Comparison of ENCODE assay signal across 8 cellular contexts in genomic region chr12:108563804-108564151, GRCh38. TPM values are rescaled to one million over a fixed set of nuclear protein-coding genes. Genes with fewer than 3 reads are reported as not detected.
DNase-seq lines count a peak whose midpoint lies in the region; ATAC-seq and TF ChIP-seq lines count a peak whose summit lies in the region.

No MANE protein-coding gene starts in this region.

- POLR2A ChIA-PET in Panc1 (lab: Charles Lee): no interaction called here

- DNase-seq in DND-41: no peak
- DNase-seq in Panc1 (ENCODE audit: low read depth, low spot score): no peak
- DNase-seq in epithelial cell of esophagus (ENCODE audit: low read depth): no peak
- no peak for DNase-seq in psoas muscle
- no peak for DNase-seq in foreskin melanocyte
- no peak for DNase-seq in DMS53 (lab: John Stamatoyannopoulos, UW)

- H3K27me3 ChIP-seq in DND-41 (ENCODE audit: insufficient read depth, low read length, poor library complexity) (no peaks in the 10 kb centered on the region), Panc1 (ENCODE audit: control insufficient read depth, insufficient read depth, low read length) (no peaks in the 10 kb centered on the region), psoas muscle (ENCODE audit: insufficient read depth in 3 of 3, low read length in 2 of 3) (no peaks in the 10 kb centered on the region)

- H3K9me3 ChIP-seq in DND-41 (ENCODE audit: insufficient read depth, low read length, severe bottlenecking) (no peaks in the 10 kb centered on the region), Panc1 (ENCODE audit: control insufficient read depth, insufficient read depth, low read depth, low read length) (no peaks in the 10 kb centered on the region), psoas muscle (no peaks in the 10 kb centered on the region)

- CTCF ChIA-PET in Panc1 (lab: Charles Lee): interaction anchor here (2.8 kb wide), 1 partner anchor 54 kb away, joined by 17 read pairs; no protein-coding TSS in a partner anchor

- in situ Hi-C loops in Panc1 (cut with HindIII; ENCODE audit: low pct_unique_long_range_greater_than_20kb, low sequenced_read_pairs): no loop called here

- TF ChIP-seq CTCF in DND-41 (IDR thresholded peaks at IDR 0.05; ENCODE audit: borderline replicate concordance, extremely low read depth, low read length, poor library complexity, severe bottlenecking): no peak
- TF ChIP-seq CTCF in Panc1 (IDR thresholded peaks at IDR 0.05): peak; percentile 46
- no peak for TF ChIP-seq CTCF in epithelial cell of esophagus (IDR thresholded peaks at IDR 0.05; ENCODE audit: insufficient read depth, low read depth, low read length, missing control alignments)
- TF ChIP-seq CTCF in psoas muscle (IDR thresholded peaks at IDR 0.05): no peak

- H2AFZ ChIP-seq in DND-41 (ENCODE audit: low read depth, low read length): peak overlapping the region; percentile 19; the same call in 1 of the 2 replicates

- peaks cover 62% of the 10 kb centered on the region for H3K36me3 ChIP-seq in DND-41 (ENCODE audit: insufficient read depth, low read length)
- peaks cover 37% of the 10 kb centered on the region for H3K36me3 ChIP-seq in Panc1 (ENCODE audit: control insufficient read depth, insufficient read depth, low read length)
- peaks cover 23 to 49% of the 10 kb centered on the region in 2 donors for H3K36me3 ChIP-seq in psoas muscle (ENCODE audit: insufficient read depth in 1 of 2, low read depth in 1 of 2)

- intact Hi-C loops in Panc1 (cut with micrococcal nuclease; ENCODE audit: unreplicated experiment) (loop anchor here (1.0 to 5.0 kb wide), 2 partner anchors 55 to 529 kb away; partner anchors contain the start of gene ALKBH2), psoas muscle (cut with DNase I) (loop anchor here (1.0 to 10.0 kb wide), 7 partner anchors 55 to 529 kb away; partner anchors contain the start of genes SSH1 (in 2 of the 2) and ALKBH2 (in 1 of the 2))

- 0 to 3% (median 0%) methylated on average over 1 of the region's 1 CpG for WGBS in psoas muscle, 3 donors

- peaks cover 55% of the 10 kb centered on the region for H3K4me1 ChIP-seq in DND-41 (ENCODE audit: insufficient read depth, low read length)
- H3K4me1 ChIP-seq in Panc1 (ENCODE audit: control insufficient read depth, insufficient read depth, low read length): peaks cover 29% of the 10 kb centered on the region
- H3K4me1 ChIP-seq in psoas muscle: peaks cover 45% of the 10 kb centered on the region

- no peak for ATAC-seq in DND-41 (ENCODE audit: insufficient read depth, low read depth)
- ATAC-seq in Panc1: no peak
- ATAC-seq in psoas muscle: no peak
- no peak for ATAC-seq in HG03354 (IDR thresholded peaks at IDR 0.05; ENCODE audit: poor library complexity, severe bottlenecking, unreplicated experiment)
- no peak for ATAC-seq in HG02759 (IDR thresholded peaks at IDR 0.05; ENCODE audit: unreplicated experiment)

- H4K20me1 ChIP-seq in DND-41 (ENCODE audit: insufficient read depth, low read length): peaks cover 20% of the 10 kb centered on the region; the same call in 1 of the 2 replicates

- peak overlapping the region; percentile 98 for H3K4me2 ChIP-seq in DND-41 (ENCODE audit: insufficient read depth, low read length)

- peaks cover 46% of the 10 kb centered on the region for H3K79me2 ChIP-seq in DND-41 (ENCODE audit: insufficient read depth, low read length)

- peak overlapping the region in 1 of 2 experiments; percentile 81; a peak in 2 of 4 replicates for H3K4me3 ChIP-seq in DND-41 (ENCODE audit: low read depth in 1 of 2, low read length in 2 of 2)
- peak overlapping the region; percentile 100 for H3K4me3 ChIP-seq in Panc1 (ENCODE audit: low read depth in 2 of 2, low read length in 2 of 2)
- peak overlapping the region; percentile 94 for H3K4me3 ChIP-seq in epithelial cell of esophagus (ENCODE audit: low read length)
- peak overlapping the region; percentile 76 for H3K4me3 ChIP-seq in psoas muscle

- peak overlapping the region; percentile 61 for H3K27ac ChIP-seq in DND-41 (ENCODE audit: low read length)
- peak overlapping the region; percentile 84 for H3K27ac ChIP-seq in Panc1 (ENCODE audit: low read length)
- peak overlapping the region; percentile 97 for H3K27ac ChIP-seq in psoas muscle

- BruUV-seq in Panc1 (replicated peaks; lab: Mats Ljungman, UMichigan): no TSS peak

- H3K9ac ChIP-seq in DND-41 (ENCODE audit: low read depth, low read length): peak overlapping the region; percentile 75

RNA-seq across cellular contexts. Expression of gene ISCU, which starts 1.4 kb away (rescaled TPM):
- total RNA-seq in Panc1 (2021; ENCODE audit: unreplicated experiment): 66.1 TPM
- 42.5 TPM for polyA plus RNA-seq in Panc1 (2012; ENCODE audit: insufficient read length)
- total RNA-seq in psoas muscle: 100 to 1,000 TPM; 148 to 225 (median 212) TPM
- polyA plus RNA-seq in psoas muscle: 100 to 1,000 TPM; 190 to 352 (median 220) TPM

RNA-seq across cellular contexts. Expression of gene SART3, which starts 2.8 kb away (rescaled TPM):
- total RNA-seq in Panc1 (2021; ENCODE audit: unreplicated experiment): 55.9 TPM
- polyA plus RNA-seq in Panc1 (2012; ENCODE audit: insufficient read length): 48.9 TPM
- 10 to 100 TPM; 22.3 to 32.7 (median 24.9) TPM for total RNA-seq in psoas muscle
- 10 to 100 TPM; 13.4 to 35.3 (median 22.5) TPM for polyA plus RNA-seq in psoas muscle

RNA-seq across cellular contexts. Expression of gene TMEM119, which starts 34.1 kb away (rescaled TPM):
- total RNA-seq in Panc1 (2021; ENCODE audit: unreplicated experiment): not detected
- not detected for polyA plus RNA-seq in Panc1 (2012; ENCODE audit: insufficient read length)
- 1 to 10 TPM in 2 of 4 donors, under 1 TPM in 2; 0.25 to 2.6 (median 0.68) TPM for total RNA-seq in psoas muscle
- under 1 TPM; 0.31 to 0.99 (median 0.34) TPM for polyA plus RNA-seq in psoas muscle

RNA-seq across cellular contexts. Expression of gene FICD, which starts 48.7 kb away (rescaled TPM):
- 10.1 TPM for total RNA-seq in Panc1 (2021; ENCODE audit: unreplicated experiment)
- 13.3 TPM for polyA plus RNA-seq in Panc1 (2012; ENCODE audit: insufficient read length)
- 1 to 10 TPM; 1.6 to 4.2 (median 2.8) TPM for total RNA-seq in psoas muscle
- polyA plus RNA-seq in psoas muscle: 1 to 10 TPM; 5.0 to 5.5 (median 5.1) TPM
